In genomic region chr11:86358720-86359119, GRCh38 we compare ENCODE assay signal across 31 cellular contexts.
"Had no signal": no experiment of that assay in that cellular context is flagged by ENCODE, and none has a peak within 500 bp of the region (broad histone marks: within the 10 kb centered on the region; RNA-seq: fewer than 3 reads in every experiment).

No MANE protein-coding gene starts in this region.

- H3K4me3 ChIP-seq: left lung, lower lobe of right lung, mucosa of descending colon, ovary, right atrium auricular region, right lobe of liver, smooth muscle cell, stomach, testis, thyroid gland, transverse colon, uterus had no signal

- H3K27me3 ChIP-seq: left lung, neutrophil, ovary, right atrium auricular region, right lobe of liver, stomach, testis, thyroid gland, transverse colon, uterus had no signal

- H3K36me3 Mint-ChIP-seq: immature natural killer cell; natural killer cell treated with Interleukin-12 subunit alpha and Interleukin-12 subunit beta and Interleukin-15 and Interleukin-18, amount 100 ng/mL, for 72 hours; stimulated activated memory B cell treated with anti-CD40 and anti-IgM and Interleukin-4, amounts not matched to agents 10 μg/mL and 1 μg/mL and 100 μg/mL, for 72 hours had no signal

- H3K4me1 Mint-ChIP-seq: immature natural killer cell; naive thymus-derived CD4-positive, alpha-beta T cell; stimulated activated memory B cell treated with anti-CD40 and anti-IgM and Interleukin-4, amounts not matched to agents 10 μg/mL and 1 μg/mL and 100 μg/mL, for 72 hours had no signal

- H3K27ac ChIP-seq: left lung, lower lobe of right lung, neutrophil, ovary, right atrium auricular region, right lobe of liver, stomach, testis, thyroid gland, transverse colon, uterus had no signal

- H3K27ac Mint-ChIP-seq: naive thymus-derived CD4-positive, alpha-beta T cell; natural killer cell treated with Interleukin-12 subunit alpha and Interleukin-12 subunit beta and Interleukin-15 and Interleukin-18, amount 100 ng/mL, for 72 hours; progenitor cell of endocrine pancreas; stimulated activated memory B cell treated with anti-CD40 and anti-IgM and Interleukin-4, amounts not matched to agents 10 μg/mL and 1 μg/mL and 100 μg/mL, for 72 hours had no signal

- H3K9me3 Mint-ChIP-seq: natural killer cell treated with Interleukin-12 subunit alpha and Interleukin-12 subunit beta and Interleukin-15 and Interleukin-18, amount 100 ng/mL, for 72 hours had no signal

- H3K27me3 Mint-ChIP-seq: natural killer cell treated with Interleukin-12 subunit alpha and Interleukin-12 subunit beta and Interleukin-15 and Interleukin-18, amount 100 ng/mL, for 72 hours had no signal

- H3K36me3 ChIP-seq: left lung, lower lobe of right lung, neutrophil, ovary, right atrium auricular region, right lobe of liver, stomach, thyroid gland, uterus had no signal

- H3K9me3 ChIP-seq: lower lobe of right lung, neutrophil, ovary, right atrium auricular region, testis, thyroid gland, uterus had no signal

- H3K4me3 Mint-ChIP-seq: immature natural killer cell; naive thymus-derived CD4-positive, alpha-beta T cell; natural killer cell treated with Interleukin-12 subunit alpha and Interleukin-12 subunit beta and Interleukin-15 and Interleukin-18, amount 100 ng/mL, for 72 hours; neural crest cell; stimulated activated memory B cell treated with anti-CD40 and anti-IgM and Interleukin-4, amounts not matched to agents 10 μg/mL and 1 μg/mL and 100 μg/mL, for 72 hours had no signal

- H3K4me1 ChIP-seq: left lung, lower lobe of right lung, right atrium auricular region, right lobe of liver, stomach, testis, transverse colon, uterus had no signal

- DNase-seq: hypothalamus; immature natural killer cell; kidney; left colon; left lung; lower lobe of right lung; mammary epithelial cell; mesenchymal stem cell; midbrain; mucosa of descending colon; naive thymus-derived CD4-positive, alpha-beta T cell; occipital lobe; ovary; right lobe of liver; stimulated activated CD4-positive, alpha-beta T cell treated with anti-CD3 and anti-CD28 coated beads, Interleukin-1b, Interleukin-23, amount 100 ng/mL, for 48 hours; stimulated activated CD4-positive, alpha-beta T cell treated with anti-CD3 and anti-CD28 coated beads, Interleukin-2, amount 100 ng/mL, for 48 hours; stimulated activated CD4-positive, alpha-beta T cell treated with anti-CD3 and anti-CD28 coated beads, Interleukin-4, amount 100 ng/mL, for 4 hours; stimulated activated CD8-positive, alpha-beta memory T cell treated with anti-CD3 and anti-CD28 coated beads, Interleukin-4, amount 100 ng/mL, for 48 hours; stimulated activated naive CD4-positive, alpha-beta T cell treated with Interleukin-2 at 50 U/mL for 16 hours; stomach; testis; thyroid gland; transverse colon; uterus had no signal

- ATAC-seq: left colon; left lung; lower lobe of right lung; mucosa of descending colon; naive thymus-derived CD4-positive, alpha-beta T cell; natural killer cell treated with Interleukin-12 subunit alpha and Interleukin-12 subunit beta and Interleukin-15 and Interleukin-18, amount 100 ng/mL, for 72 hours; right lobe of liver; stimulated activated memory B cell treated with anti-CD40 and anti-IgM and Interleukin-4, amounts not matched to agents 10 μg/mL and 1 μg/mL and 100 μg/mL, for 72 hours had no signal

- H3K4me2 ChIP-seq: smooth muscle cell had no signal
